ENCODE assay signal across 10 cellular contexts in the genomic region with DNA sequence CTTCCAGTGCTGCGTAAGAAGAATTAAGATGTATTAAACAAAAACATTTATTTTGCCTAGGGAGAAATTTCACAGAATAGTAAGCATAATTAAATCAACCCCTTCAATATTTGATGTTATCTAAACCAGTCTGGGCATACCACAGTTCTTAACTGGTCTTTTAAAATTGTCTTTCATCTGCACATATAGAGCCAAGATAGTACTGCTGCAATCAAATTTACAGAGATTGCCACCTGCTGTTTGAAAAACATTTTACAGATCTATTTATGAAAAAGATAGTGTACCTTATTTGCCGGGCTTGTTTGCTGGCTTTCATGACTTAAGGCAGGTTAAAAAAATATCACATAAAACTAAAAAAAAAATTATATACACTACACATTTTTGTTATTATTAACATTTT.
A peak's percentile ranks its signal among the peaks of the same experiment; 100 is the strongest.
DNase-seq lines count a peak whose midpoint lies in the region; ATAC-seq and TF ChIP-seq lines count a peak whose summit lies in the region.
"Had no signal": no experiment of that assay in that cellular context is flagged by ENCODE, and none has a peak within 500 bp of the region (broad histone marks: within the 10 kb centered on the region; RNA-seq: fewer than 3 reads in every experiment).

No MANE protein-coding gene starts in this region.

- H3K4me2 ChIP-seq in neural cell (ENCODE audit: low read length): no peak overlapping the region

- H3K36me3 ChIP-seq in WERI-Rb-1 (no peaks in the 10 kb centered on the region), neural cell (ENCODE audit: insufficient read depth, low read length) (peaks cover 6% of the 10 kb centered on the region)
- H3K36me3 ChIP-seq in CD4-positive, alpha-beta memory T cell (ENCODE audit: insufficient read depth, low read length): no peaks in the 10 kb centered on the region
- H3K36me3 ChIP-seq: ovary had no signal

- no peaks in the 10 kb centered on the region for H3K9me2 ChIP-seq in neural cell (ENCODE audit: insufficient read depth, low read length)

- CTCF ChIA-PET in GM10248 (lab: Yijun Ruan, JAX): interaction anchor here (3.1 kb wide), 1 partner anchor 9 kb away, joined by 14 read pairs; no protein-coding TSS in a partner anchor
- CTCF ChIA-PET in CD4-positive, alpha-beta memory T cell (lab: Charles Lee; ENCODE audit: partially characterized antibody): no interaction called here

- no peak overlapping the region for H3K27ac Mint-ChIP-seq in CD4-positive, alpha-beta memory T cell
- H3K27ac Mint-ChIP-seq in T-helper 17 cell: no peak overlapping the region

- TF ChIP-seq RAD21 in neural cell (conservative IDR thresholded peaks at IDR 0.05): peak; percentile 69

- H3K27ac ChIP-seq in WERI-Rb-1 (no peak overlapping the region), neural cell (ENCODE audit: low read length) (no peak overlapping the region)
- no peak overlapping the region for H3K27ac ChIP-seq in CD4-positive, alpha-beta memory T cell (ENCODE audit: low read depth, low read length)
- H3K27ac ChIP-seq: ovary had no signal

- H3K27me3 ChIP-seq in WERI-Rb-1 (ENCODE audit: insufficient read depth, low read depth, severe bottlenecking) (no peaks in the 10 kb centered on the region), neural cell (ENCODE audit: insufficient read depth, low read depth, low read length) (no peaks in the 10 kb centered on the region)
- H3K27me3 ChIP-seq in CD4-positive, alpha-beta memory T cell (ENCODE audit: insufficient read depth, low read length): no peaks in the 10 kb centered on the region
- H3K27me3 ChIP-seq: ovary had no signal

- H3K27me3 Mint-ChIP-seq in CD4-positive, alpha-beta memory T cell: peaks cover 0 to 4% of the 10 kb centered on the region in 2 donors
- H3K27me3 Mint-ChIP-seq in T-helper 17 cell: peaks cover 5% of the 10 kb centered on the region

- H3K9me3 Mint-ChIP-seq in CD4-positive, alpha-beta memory T cell: peaks cover 0 to 2% (median 0%) of the 10 kb centered on the region in 8 donors

- DNase-seq in GM10248 (ENCODE audit: extremely low spot score) (no peak), MV-4-11 (lab: John Stamatoyannopoulos, UW) (peak; percentile 4), WERI-Rb-1 (no peak), T-helper 17 cell (no peak)
- DNase-seq in CD4-positive, alpha-beta memory T cell: no peak
- DNase-seq: activated CD4-positive, CD25-positive, alpha-beta regulatory T cell; NCI-H1048; ovary had no signal

- H2AFZ ChIP-seq in neural cell (ENCODE audit: low read depth, low read length): no peak overlapping the region

- intact Hi-C loops in CD4-positive, alpha-beta memory T cell (cut with micrococcal nuclease): no loop called here

- no peak overlapping the region for H3K4me3 Mint-ChIP-seq in CD4-positive, alpha-beta memory T cell
- H3K4me3 Mint-ChIP-seq in T-helper 17 cell: no peak overlapping the region

- no peaks in the 10 kb centered on the region for H3K4me1 Mint-ChIP-seq in CD4-positive, alpha-beta memory T cell
- no peaks in the 10 kb centered on the region for H3K4me1 Mint-ChIP-seq in T-helper 17 cell

- TF ChIP-seq CTCF in GM10248 (IDR thresholded peaks at IDR 0.05; ENCODE audit: control extremely low read depth, extremely low read depth, low read depth, missing control alignments) (peak; percentile 6), WERI-Rb-1 (IDR thresholded peaks at IDR 0.05; ENCODE audit: low read depth, low read length) (0 out of 2 replicates have a peak, but pooled peaks have one; percentile 4), neural cell (IDR thresholded peaks at IDR 0.05; ENCODE audit: poor library complexity, severe bottlenecking) (peak; percentile 64)

- H3K9ac ChIP-seq in neural cell (ENCODE audit: low read length): no peak overlapping the region

- no peak for TF ChIP-seq EP300 in neural cell (conservative IDR thresholded peaks at IDR 0.05; ENCODE audit: poor library complexity, severe bottlenecking)

- H3K79me2 ChIP-seq in neural cell (replicated peaks; ENCODE audit: insufficient read depth, low read length): no peaks in the 10 kb centered on the region

- H3K9me3 ChIP-seq in WERI-Rb-1 (ENCODE audit: severe bottlenecking): no peaks in the 10 kb centered on the region
- no peaks in the 10 kb centered on the region for H3K9me3 ChIP-seq in neural cell (ENCODE audit: low read length)
- H3K9me3 ChIP-seq in CD4-positive, alpha-beta memory T cell (ENCODE audit: control insufficient read depth in 1 of 2, low read length in 2 of 2): no peaks in the 10 kb centered on the region
- no peaks in the 10 kb centered on the region for H3K9me3 ChIP-seq in T-helper 17 cell (ENCODE audit: control insufficient read depth, low read length, poor library complexity, severe bottlenecking)
- H3K9me3 ChIP-seq: ovary had no signal

- POLR2A ChIA-PET in GM10248 (lab: Yijun Ruan, JAX): no interaction called here
- POLR2A ChIA-PET in CD4-positive, alpha-beta memory T cell (lab: Charles Lee; ENCODE audit: partially characterized antibody): no interaction called here

- no peaks in the 10 kb centered on the region for H3K36me3 Mint-ChIP-seq in CD4-positive, alpha-beta memory T cell
- H3K36me3 Mint-ChIP-seq in T-helper 17 cell (ENCODE audit: low read depth): no peaks in the 10 kb centered on the region

- ATAC-seq in T-helper 17 cell: no peak
- no peak for ATAC-seq in GM19324 (IDR thresholded peaks at IDR 0.05; ENCODE audit: low FRiP score, unreplicated experiment)

- no peaks in the 10 kb centered on the region for H3F3A ChIP-seq in neural cell (ENCODE audit: insufficient read depth, low read length, poor library complexity, severe bottlenecking)

- no peaks in the 10 kb centered on the region for H4K20me1 ChIP-seq in neural cell (ENCODE audit: insufficient read depth)

- H3K4me1 ChIP-seq in CD4-positive, alpha-beta memory T cell (ENCODE audit: insufficient read depth, low read length): no peaks in the 10 kb centered on the region

- H3K4me3 ChIP-seq in WERI-Rb-1 (ENCODE audit: low read depth, low read length) (no peak overlapping the region), neural cell (ENCODE audit: low read length) (no peak overlapping the region)
- H3K4me3 ChIP-seq in CD4-positive, alpha-beta memory T cell (ENCODE audit: low read length in 2 of 2): no peak overlapping the region
- H3K4me3 ChIP-seq: ovary had no signal

TF ChIP-seq in neural cell, 6 proteins besides CTCF, POLR2A, EP300 and RAD21:
- TF ChIP-seq SMC3 (conservative IDR thresholded peaks at IDR 0.05; ENCODE audit: poor library complexity) (peak; percentile 76), MXI1 (conservative IDR thresholded peaks at IDR 0.05; ENCODE audit: poor library complexity, severe bottlenecking) (no peak), TAF1 (IDR thresholded peaks at IDR 0.05; ENCODE audit: low read depth) (no peak), POLR2AphosphoS5 (IDR thresholded peaks at IDR 0.05) (no peak), EZH2 (IDR thresholded peaks at IDR 0.05; ENCODE audit: borderline replicate concordance, insufficient read depth, low read length, poor library complexity, severe bottlenecking) (no peak)
- TF ChIP-seq, protein P1, sequence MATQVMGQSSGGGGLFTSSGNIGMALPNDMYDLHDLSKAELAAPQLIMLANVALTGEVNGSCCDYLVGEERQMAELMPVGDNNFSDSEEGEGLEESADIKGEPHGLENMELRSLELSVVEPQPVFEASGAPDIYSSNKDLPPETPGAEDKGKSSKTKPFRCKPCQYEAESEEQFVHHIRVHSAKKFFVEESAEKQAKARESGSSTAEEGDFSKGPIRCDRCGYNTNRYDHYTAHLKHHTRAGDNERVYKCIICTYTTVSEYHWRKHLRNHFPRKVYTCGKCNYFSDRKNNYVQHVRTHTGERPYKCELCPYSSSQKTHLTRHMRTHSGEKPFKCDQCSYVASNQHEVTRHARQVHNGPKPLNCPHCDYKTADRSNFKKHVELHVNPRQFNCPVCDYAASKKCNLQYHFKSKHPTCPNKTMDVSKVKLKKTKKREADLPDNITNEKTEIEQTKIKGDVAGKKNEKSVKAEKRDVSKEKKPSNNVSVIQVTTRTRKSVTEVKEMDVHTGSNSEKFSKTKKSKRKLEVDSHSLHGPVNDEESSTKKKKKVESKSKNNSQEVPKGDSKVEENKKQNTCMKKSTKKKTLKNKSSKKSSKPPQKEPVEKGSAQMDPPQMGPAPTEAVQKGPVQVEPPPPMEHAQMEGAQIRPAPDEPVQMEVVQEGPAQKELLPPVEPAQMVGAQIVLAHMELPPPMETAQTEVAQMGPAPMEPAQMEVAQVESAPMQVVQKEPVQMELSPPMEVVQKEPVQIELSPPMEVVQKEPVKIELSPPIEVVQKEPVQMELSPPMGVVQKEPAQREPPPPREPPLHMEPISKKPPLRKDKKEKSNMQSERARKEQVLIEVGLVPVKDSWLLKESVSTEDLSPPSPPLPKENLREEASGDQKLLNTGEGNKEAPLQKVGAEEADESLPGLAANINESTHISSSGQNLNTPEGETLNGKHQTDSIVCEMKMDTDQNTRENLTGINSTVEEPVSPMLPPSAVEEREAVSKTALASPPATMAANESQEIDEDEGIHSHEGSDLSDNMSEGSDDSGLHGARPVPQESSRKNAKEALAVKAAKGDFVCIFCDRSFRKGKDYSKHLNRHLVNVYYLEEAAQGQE (IDR thresholded peaks at IDR 0.05; ENCODE audit: borderline replicate concordance): no peak

Comparison
In these comparisons a context has a peak if more than half of its experiments do, and no peak if none do; other contexts are left out.
1. CTCF ChIP-seq: peak in every context shown above with its lines; median percentile 64 in neural cell; 6 in GM10248; 4 in WERI-Rb-1.